In genomic region chr11:59271247-59271755, GRCh38 we compare ENCODE assay signal across 24 cellular contexts. TPM values are rescaled to one million over a fixed set of nuclear protein-coding genes. Genes with fewer than 3 reads are reported as not detected.
DNase-seq lines count a peak whose midpoint lies in the region; TF ChIP-seq lines count a peak whose summit lies in the region.
"Had no signal": no experiment of that assay in that cellular context is flagged by ENCODE, and none has a peak within 500 bp of the region (broad histone marks: within the 10 kb centered on the region; RNA-seq: fewer than 3 reads in every experiment).

No MANE protein-coding gene starts in this region.

- H3F3A ChIP-seq in MM.1S (ENCODE audit: insufficient read depth, low read length) = no peaks in the 10 kb centered on the region

- H3K27ac ChIP-seq in MM.1S (ENCODE audit: low read length) = no peak overlapping the region
- H3K27ac ChIP-seq: ovary, upper lobe of left lung had no signal

- no peak overlapping the region for H3K4me3 Mint-ChIP-seq in endothelial cell (ENCODE audit: unreplicated experiment)
- H3K4me3 Mint-ChIP-seq: activated CD4-positive, alpha-beta T cell treated with anti-CD3 and anti-CD28 coated beads for 36 hours; activated T-cell treated with anti-CD3 and anti-CD28 coated beads, Interleukin-2, amount 50 U/mL, for 24 hours; CD8-positive, alpha-beta T cell; HFFc6; natural killer cell had no signal

- no peak overlapping the region for H2AFZ ChIP-seq in MM.1S (ENCODE audit: low read length)

- H3K36me3 ChIP-seq in MM.1S (replicated peaks; ENCODE audit: insufficient read depth, low read length) = no peaks in the 10 kb centered on the region
- H3K36me3 ChIP-seq: ovary, upper lobe of left lung had no signal

- DNase-seq in AG08396 (ENCODE audit: low spot score) (peak; percentile 1), DMS 273 (lab: John Stamatoyannopoulos, UW; ENCODE audit: unreplicated experiment) (peak; percentile 50), NCI-H82 (lab: John Stamatoyannopoulos, UW) (peak; percentile 69), germinal center (ENCODE audit: low spot score) (peak; percentile 31), SHP77 (lab: John Stamatoyannopoulos, UW) (no peak), endothelial cell (ENCODE audit: low spot score) (no peak), Ammon's horn (ENCODE audit: low spot score) (no peak), MM.1S (no peak)
- DNase-seq: activated CD4-positive, alpha-beta T cell treated with anti-CD3 and anti-CD28 coated beads for 36 hours; activated CD8-positive, alpha-beta memory T cell treated with anti-CD3 and anti-CD28 coated beads for 24 hours; activated naive CD4-positive, alpha-beta T cell; activated T-cell treated with anti-CD3 and anti-CD28 coated beads, Interleukin-2, amount 50 U/mL, for 24 hours; aorta; CD8-positive, alpha-beta T cell; dermis blood vessel endothelial cell; DND-41; HFFc6; natural killer cell; NCI-H524; ovary; right cardiac atrium; stimulated activated CD8-positive, alpha-beta memory T cell treated with anti-CD3 and anti-CD28 coated beads, Interleukin-4, amount 100 ng/mL, for 48 hours; upper lobe of left lung had no signal

- no peaks in the 10 kb centered on the region for H3K79me2 ChIP-seq in MM.1S (ENCODE audit: low read length)

- no peak overlapping the region for H3K4me2 ChIP-seq in MM.1S (ENCODE audit: low read depth, low read length)

- H3K9me3 ChIP-seq in MM.1S (replicated peaks; ENCODE audit: insufficient read depth, low read length) = no peaks in the 10 kb centered on the region
- H3K9me3 ChIP-seq: ovary, upper lobe of left lung had no signal

- no peaks in the 10 kb centered on the region for H3K9me2 ChIP-seq in MM.1S (replicated peaks; ENCODE audit: insufficient read depth, low read length)

- H3K4me3 ChIP-seq in MM.1S (ENCODE audit: low read length) = no peak overlapping the region
- H3K4me3 ChIP-seq: ovary, upper lobe of left lung had no signal

- no peak overlapping the region for H3K9ac ChIP-seq in MM.1S (ENCODE audit: low read length)

- TF ChIP-seq CTCF in endothelial cell (IDR thresholded peaks at IDR 0.05; ENCODE audit: unreplicated experiment) (no peak), MM.1S (IDR thresholded peaks at IDR 0.05; ENCODE audit: low read length) (no peak)

- no peaks in the 10 kb centered on the region for H3K27me3 Mint-ChIP-seq in endothelial cell (ENCODE audit: unreplicated experiment)
- H3K27me3 Mint-ChIP-seq: activated CD4-positive, alpha-beta T cell treated with anti-CD3 and anti-CD28 coated beads for 36 hours; activated T-cell treated with anti-CD3 and anti-CD28 coated beads, Interleukin-2, amount 50 U/mL, for 24 hours had no signal

- no peak overlapping the region for H3K27ac Mint-ChIP-seq in endothelial cell (ENCODE audit: unreplicated experiment)
- H3K27ac Mint-ChIP-seq: activated CD4-positive, alpha-beta T cell treated with anti-CD3 and anti-CD28 coated beads for 36 hours; activated T-cell treated with anti-CD3 and anti-CD28 coated beads, Interleukin-2, amount 50 U/mL, for 24 hours; CD8-positive, alpha-beta T cell; HFFc6; natural killer cell had no signal

- no peaks in the 10 kb centered on the region for H3K27me3 ChIP-seq in MM.1S (replicated peaks; ENCODE audit: insufficient read depth, low read length)
- H3K27me3 ChIP-seq: ovary, upper lobe of left lung had no signal

- no peaks in the 10 kb centered on the region for H4K20me1 ChIP-seq in MM.1S (ENCODE audit: insufficient read depth, low read length)

- H3K9me3 Mint-ChIP-seq in endothelial cell (ENCODE audit: unreplicated experiment) = no peaks in the 10 kb centered on the region
- H3K9me3 Mint-ChIP-seq: activated T-cell treated with anti-CD3 and anti-CD28 coated beads, Interleukin-2, amount 50 U/mL, for 24 hours; CD8-positive, alpha-beta T cell; HFFc6; natural killer cell had no signal

- no peaks in the 10 kb centered on the region for H3K4me1 Mint-ChIP-seq in endothelial cell (ENCODE audit: unreplicated experiment)

- peaks cover 13% of the 10 kb centered on the region for H3K4me1 ChIP-seq in MM.1S (ENCODE audit: low read length)

- H3K36me3 Mint-ChIP-seq in endothelial cell (ENCODE audit: low read depth, unreplicated experiment) = no peaks in the 10 kb centered on the region
- H3K36me3 Mint-ChIP-seq: CD8-positive, alpha-beta T cell; natural killer cell had no signal

RNA-seq across cellular contexts. Expression of gene MPEG1, which starts 58.6 kb away (rescaled TPM):
- not detected for total RNA-seq in endothelial cell (ENCODE audit: unreplicated experiment)
- total RNA-seq: activated CD4-positive, alpha-beta T cell treated with anti-CD3 and anti-CD28 coated beads for 36 hours; dermis blood vessel endothelial cell; endothelial cell of umbilical vein; HFFc6 had no signal

Comparison
In these comparisons a context has a peak if more than half of its experiments do, and no peak if none do; other contexts are left out.
1. DNase-seq: peak in AG08396 (single experiment), DMS 273 (single experiment), NCI-H82 (single experiment) and germinal center (single experiment); none in SHP77 (0 of 2), endothelial cell (single experiment), Ammon's horn (single experiment) and MM.1S (single experiment).